Comparison of ENCODE assay signal across 12 cellular contexts in the genomic region with DNA sequence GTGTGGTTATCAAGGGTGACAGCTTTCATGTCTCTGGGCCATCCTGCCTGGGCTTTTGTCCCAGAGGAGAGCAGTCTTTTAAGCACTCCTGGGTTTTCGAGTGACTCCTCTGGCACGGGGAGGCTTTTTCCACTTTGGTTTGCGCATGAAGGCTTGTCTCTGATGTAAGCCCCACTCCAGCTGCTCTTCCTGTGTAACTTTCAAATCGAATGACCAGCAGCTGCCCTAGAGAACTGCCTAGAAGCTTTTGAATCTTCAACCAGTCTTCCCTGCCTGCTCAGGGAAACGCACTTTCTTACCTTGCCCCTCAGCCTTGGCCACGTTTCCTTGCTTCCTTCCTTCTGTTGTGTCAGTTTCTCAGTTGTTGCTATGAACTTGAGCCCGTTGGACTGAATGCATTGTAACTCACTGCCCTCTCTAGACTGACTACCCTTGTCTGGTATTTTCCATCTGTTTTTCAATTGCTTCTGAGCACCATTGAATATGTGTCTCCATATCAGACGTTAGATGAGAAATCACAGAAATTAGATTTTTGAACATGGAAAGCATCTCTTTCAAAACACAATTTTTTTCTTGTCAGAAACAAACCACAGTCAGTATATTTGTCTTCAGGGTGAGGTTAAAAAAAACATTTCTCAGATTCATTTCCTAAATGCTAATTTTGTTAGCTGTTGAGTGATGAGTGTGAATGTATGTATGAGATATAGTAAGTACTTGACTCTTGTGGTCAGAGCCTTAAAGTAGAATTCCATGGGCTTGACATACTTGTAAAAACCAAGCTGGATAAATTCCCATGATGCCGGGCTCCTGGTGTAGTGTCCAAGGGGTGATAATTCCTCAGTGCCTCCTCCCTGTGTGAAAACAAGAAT. TPM values are rescaled to one million over a fixed set of nuclear protein-coding genes. Genes with fewer than 3 reads are reported as not detected.
DNase-seq lines count a peak whose midpoint lies in the region; ATAC-seq, FAIRE-seq and TF ChIP-seq lines count a peak whose summit lies in the region.
"Had no signal": no experiment of that assay in that cellular context is flagged by ENCODE, and none has a peak within 500 bp of the region (broad histone marks: within the 10 kb centered on the region; RNA-seq: fewer than 3 reads in every experiment).

No MANE protein-coding gene starts in this region.

- H3K4me1 ChIP-seq in left ventricle myocardium inferior (peaks cover 38% of the 10 kb centered on the region), skeletal muscle tissue (ENCODE audit: control insufficient read depth in 3 of 3, insufficient read depth in 3 of 3, low read length in 3 of 3) (peaks cover 11 to 26% (median 14%) of the 10 kb centered on the region in 3 donors), foreskin keratinocyte (no peaks in the 10 kb centered on the region)
- H3K4me1 ChIP-seq: prostate gland had no signal

- CTCF ChIA-PET in T-cell (lab: Charles Lee), result interaction anchor here (0.6 to 3.1 kb wide), 4 partner anchors 48 to 132 kb away, joined by 3 to 22 read pairs (median 4); no protein-coding TSS in a partner anchor

- ATAC-seq in foreskin keratinocyte, result no peak
- ATAC-seq in T-cell (replicated peaks in 1 of 4), result no peak
- no peak for ATAC-seq in natural killer cell treated with Interleukin-12 subunit alpha and Interleukin-12 subunit beta and Interleukin-15 and Interleukin-18, amount 100 ng/mL, for 72 hours
- ATAC-seq: stimulated activated naive B cell treated with anti-CD40 and anti-IgM and Interleukin-4, amounts not matched to agents 10 μg/mL and 1 μg/mL and 100 μg/mL, for 72 hours had no signal

- no peak overlapping the region for H3K27ac Mint-ChIP-seq in T-cell
- H3K27ac Mint-ChIP-seq in natural killer cell treated with Interleukin-12 subunit alpha and Interleukin-12 subunit beta and Interleukin-15 and Interleukin-18, amount 100 ng/mL, for 72 hours, result no peak overlapping the region
- H3K27ac Mint-ChIP-seq: stimulated activated naive B cell treated with anti-CD40 and anti-IgM and Interleukin-4, amounts not matched to agents 10 μg/mL and 1 μg/mL and 100 μg/mL, for 72 hours had no signal

- intact Hi-C loops in left ventricle myocardium inferior (cut with micrococcal nuclease), result no loop called here

- H3K36me3 ChIP-seq in bronchial epithelial cell (ENCODE audit: control insufficient read depth, insufficient read depth, low read length), result no peaks in the 10 kb centered on the region
- H3K36me3 ChIP-seq in left ventricle myocardium inferior, result no peaks in the 10 kb centered on the region
- no peaks in the 10 kb centered on the region for H3K36me3 ChIP-seq in skeletal muscle tissue (ENCODE audit: control insufficient read depth in 3 of 3, insufficient read depth in 3 of 3, low read length in 3 of 3)
- H3K36me3 ChIP-seq: prostate gland had no signal

- H3K9me3 Mint-ChIP-seq in T-cell, result no peaks in the 10 kb centered on the region
- no peaks in the 10 kb centered on the region for H3K9me3 Mint-ChIP-seq in natural killer cell treated with Interleukin-12 subunit alpha and Interleukin-12 subunit beta and Interleukin-15 and Interleukin-18, amount 100 ng/mL, for 72 hours
- H3K9me3 Mint-ChIP-seq: stimulated activated naive B cell treated with anti-CD40 and anti-IgM and Interleukin-4, amounts not matched to agents 10 μg/mL and 1 μg/mL and 100 μg/mL, for 72 hours had no signal

- H3K4me3 Mint-ChIP-seq in T-cell, result no peak overlapping the region
- H3K4me3 Mint-ChIP-seq in natural killer cell treated with Interleukin-12 subunit alpha and Interleukin-12 subunit beta and Interleukin-15 and Interleukin-18, amount 100 ng/mL, for 72 hours, result no peak overlapping the region
- H3K4me3 Mint-ChIP-seq: stimulated activated naive B cell treated with anti-CD40 and anti-IgM and Interleukin-4, amounts not matched to agents 10 μg/mL and 1 μg/mL and 100 μg/mL, for 72 hours had no signal

- H3K27ac ChIP-seq in left ventricle myocardium inferior (replicated peaks) (peak overlapping the region; percentile 90), skeletal muscle tissue (ENCODE audit: low read depth, low read length) (peak overlapping the region; percentile 90), foreskin keratinocyte (no peak overlapping the region)
- H3K27ac ChIP-seq: prostate gland had no signal

- no peaks in the 10 kb centered on the region for H3K27me3 ChIP-seq in bronchial epithelial cell (ENCODE audit: control insufficient read depth, insufficient read depth, low read length)
- H3K27me3 ChIP-seq in left ventricle myocardium inferior (ENCODE audit: low read depth), result no peaks in the 10 kb centered on the region
- no peaks in the 10 kb centered on the region for H3K27me3 ChIP-seq in skeletal muscle tissue (ENCODE audit: control insufficient read depth in 3 of 3, insufficient read depth in 3 of 3, low read length in 3 of 3)
- no peaks in the 10 kb centered on the region for H3K27me3 ChIP-seq in foreskin keratinocyte

- POLR2A ChIA-PET in T-cell (lab: Charles Lee), result no interaction called here

- H3K4me1 Mint-ChIP-seq in T-cell, result no peaks in the 10 kb centered on the region
- no peaks in the 10 kb centered on the region for H3K4me1 Mint-ChIP-seq in natural killer cell treated with Interleukin-12 subunit alpha and Interleukin-12 subunit beta and Interleukin-15 and Interleukin-18, amount 100 ng/mL, for 72 hours (ENCODE audit: low read depth in 2 of 2)
- H3K4me1 Mint-ChIP-seq: stimulated activated naive B cell treated with anti-CD40 and anti-IgM and Interleukin-4, amounts not matched to agents 10 μg/mL and 1 μg/mL and 100 μg/mL, for 72 hours had no signal

- H3K9ac ChIP-seq in skeletal muscle tissue (ENCODE audit: low read depth in 1 of 3, low read length in 3 of 3), result peak overlapping the region; percentile 57 to 69 (median 68)

- peak; percentile 50 for DNase-seq in GM03348 (ENCODE audit: low spot score)
- peak; percentile 4 for DNase-seq in bronchial epithelial cell (ENCODE audit: low read depth)
- peak; percentile 67 for DNase-seq in left ventricle myocardium inferior
- no peak for DNase-seq in foreskin keratinocyte
- DNase-seq in T-cell, result no peak
- no peak for DNase-seq in natural killer cell treated with Interleukin-12 subunit alpha and Interleukin-12 subunit beta and Interleukin-15 and Interleukin-18, amount 100 ng/mL, for 72 hours (ENCODE audit: low spot score)
- no peak for DNase-seq in NCI-H1092 (lab: John Stamatoyannopoulos, UW)
- DNase-seq: activated effector memory CD4-positive, alpha-beta T cell treated with anti-CD3 and anti-CD28 coated beads, Interleukin-2, amount 50 U/mL, for 16 hours; stimulated activated naive B cell treated with anti-CD40 and anti-IgM and Interleukin-4, amounts not matched to agents 10 μg/mL and 1 μg/mL and 100 μg/mL, for 72 hours had no signal

- H3K27me3 Mint-ChIP-seq in T-cell, result peaks cover 0 to 10% of the 10 kb centered on the region in 2 donors
- H3K27me3 Mint-ChIP-seq in natural killer cell treated with Interleukin-12 subunit alpha and Interleukin-12 subunit beta and Interleukin-15 and Interleukin-18, amount 100 ng/mL, for 72 hours, result peaks cover 0 to 7% of the 10 kb centered on the region in 2 donors

- H3K9me3 ChIP-seq in left ventricle myocardium inferior (replicated peaks), result no peaks in the 10 kb centered on the region
- H3K9me3 ChIP-seq in skeletal muscle tissue (ENCODE audit: control insufficient read depth in 3 of 3, low read length in 3 of 3), result no peaks in the 10 kb centered on the region
- H3K9me3 ChIP-seq: prostate gland had no signal

- FAIRE-seq in bronchial epithelial cell (lab: Jason Lieb, UNC), result no peak
- FAIRE-seq: D721Med had no signal

- H3K4me3 ChIP-seq in bronchial epithelial cell (ENCODE audit: low read depth, low read length), result no peak overlapping the region
- no peak overlapping the region for H3K4me3 ChIP-seq in left ventricle myocardium inferior
- peak overlapping the region in 2 of 3 donors; percentile 32 to 49 for H3K4me3 ChIP-seq in skeletal muscle tissue (ENCODE audit: low read length in 3 of 3)
- H3K4me3 ChIP-seq: prostate gland had no signal

- TF ChIP-seq CTCF in bronchial epithelial cell (IDR thresholded peaks at IDR 0.05; ENCODE audit: insufficient read depth, low read length, severe bottlenecking), result no peak
- no peak for TF ChIP-seq CTCF in left ventricle myocardium inferior (IDR thresholded peaks at IDR 0.05; ENCODE audit: borderline replicate concordance)
- TF ChIP-seq CTCF in foreskin keratinocyte (conservative IDR thresholded peaks at IDR 0.05), result no peak

- H3K36me3 Mint-ChIP-seq in T-cell, result peaks cover 17% of the 10 kb centered on the region
- peaks cover 6% of the 10 kb centered on the region for H3K36me3 Mint-ChIP-seq in natural killer cell treated with Interleukin-12 subunit alpha and Interleukin-12 subunit beta and Interleukin-15 and Interleukin-18, amount 100 ng/mL, for 72 hours

RNA-seq across cellular contexts. Expression of gene SLC9A6, which starts 45.4 kb away (rescaled TPM):
- total RNA-seq in bronchial epithelial cell (22.3 and 24.2 TPM in 2 replicates), left ventricle myocardium inferior (15.6 TPM), skeletal muscle tissue (12.5 TPM), foreskin keratinocyte (15.3 and 17.0 TPM in 2 replicates), T-cell (10 to 100 TPM; 15.5 to 23.9 (median 17.3) TPM)
- 5.6 and 7.1 TPM in 2 replicates for polyA plus RNA-seq in foreskin keratinocyte
- total RNA-seq in natural killer cell treated with Interleukin-12 subunit alpha and Interleukin-12 subunit beta and Interleukin-15 and Interleukin-18, amount 100 ng/mL, for 72 hours, result 10 to 100 TPM; 16.6 to 18.6 TPM

RNA-seq across cellular contexts. Expression of gene MMGT1, which starts 56.8 kb away (rescaled TPM):
- total RNA-seq in bronchial epithelial cell, result 7.9 and 9.0 TPM in 2 replicates
- total RNA-seq in left ventricle myocardium inferior, result 25.3 TPM
- 11.0 TPM for total RNA-seq in skeletal muscle tissue
- total RNA-seq in foreskin keratinocyte, result 23.5 and 23.8 TPM in 2 replicates
- 9.9 and 11.7 TPM in 2 replicates for polyA plus RNA-seq in foreskin keratinocyte
- 10 to 100 TPM; 21.1 to 27.7 (median 23.5) TPM for total RNA-seq in T-cell
- 10 to 100 TPM; 16.1 to 22.2 TPM for total RNA-seq in natural killer cell treated with Interleukin-12 subunit alpha and Interleukin-12 subunit beta and Interleukin-15 and Interleukin-18, amount 100 ng/mL, for 72 hours

Comparison
In these comparisons a context has a peak if more than half of its experiments do, and no peak if none do; other contexts are left out.
1. DNase-seq: peak in GM03348 (single experiment), bronchial epithelial cell (single experiment) and left ventricle myocardium inferior (single experiment); none in foreskin keratinocyte (0 of 2), T-cell (0 of 34), natural killer cell treated with Interleukin-12 subunit alpha and Interleukin-12 subunit beta and Interleukin-15 and Interleukin-18, amount 100 ng/mL, for 72 hours (single experiment) and NCI-H1092 (single experiment).
2. H3K4me3 ChIP-seq: peak in skeletal muscle tissue (2 of 3); none in bronchial epithelial cell (single experiment) and left ventricle myocardium inferior (single experiment).